19 cellular contexts compared by ENCODE assay signal in genomic region chr22:22260586-22260985, GRCh38. TPM values are rescaled to one million over a fixed set of nuclear protein-coding genes. Genes with fewer than 3 reads are reported as not detected.
DNase-seq lines count a peak whose midpoint lies in the region; ATAC-seq, FAIRE-seq and TF ChIP-seq lines count a peak whose summit lies in the region.
"Not testable (repeated sequence)": the region's sequence is repeated elsewhere in the genome, so short reads cannot be mapped to it uniquely, and the experiment has no call there.
"Had no signal": no experiment of that assay in that cellular context is flagged by ENCODE, and none has a peak within 500 bp of the region (broad histone marks: within the 10 kb centered on the region; RNA-seq: fewer than 3 reads in every experiment).

No MANE protein-coding gene starts in this region.

- peaks cover 6 to 13% of the 10 kb centered on the region in 2 experiments; a peak in 4 of 5 replicates for H3K27me3 ChIP-seq in K562 (ENCODE audit: control insufficient read depth in 2 of 2, insufficient read depth in 2 of 2, low read length in 2 of 2)

- BruUV-seq in K562 (replicated peaks; lab: Mats Ljungman, UMichigan) = not testable (repeated sequence)

- in situ Hi-C loops in K562 (cut with MboI) = not testable (repeated sequence)

- not testable (repeated sequence) for H3K27ac Mint-ChIP-seq in activated CD4-positive, alpha-beta T cell treated with anti-CD3 and anti-CD28 coated beads, Interleukin-2, amount 10 ng/mL, durations not matched to agents 24 days and 14 days

- POLR2A ChIA-PET in HEK293 (lab: Yijun Ruan, JAX); K562 (lab: Yijun Ruan, JAX): not testable (repeated sequence)

- not testable (repeated sequence) for H3K9ac ChIP-seq in K562 (ENCODE audit: insufficient read depth in 1 of 2, low read depth in 2 of 2, low read length in 2 of 2)

- H3K9me3 Mint-ChIP-seq in activated CD4-positive, alpha-beta T cell treated with anti-CD3 and anti-CD28 coated beads, Interleukin-2, amount 10 ng/mL, durations not matched to agents 24 days and 14 days = not testable (repeated sequence)

- not testable (repeated sequence) for TF ChIP-seq CTCF in HEK293 (tag by site-specific recombination; IDR thresholded peaks at IDR 0.05); K562 (IDR thresholded peaks at IDR 0.05 in 2 of 3, conservative IDR thresholded peaks at IDR 0.05 in 1 of 3; ENCODE audit: insufficient read depth in 2 of 3, low read depth in 1 of 3, low read length in 3 of 3)

- not testable (repeated sequence) for H4K20me1 ChIP-seq in K562 (replicated peaks; ENCODE audit: control insufficient read depth, insufficient read depth, low read length)

- not testable (repeated sequence) for H3K4me2 ChIP-seq in K562 (ENCODE audit: insufficient read depth, low read length)

- ATAC-seq in K562 = not testable (repeated sequence)

- not testable (repeated sequence) for H3K4me3 Mint-ChIP-seq in activated CD4-positive, alpha-beta T cell treated with anti-CD3 and anti-CD28 coated beads, Interleukin-2, amount 10 ng/mL, durations not matched to agents 24 days and 14 days

- H3K36me3 Mint-ChIP-seq in activated CD4-positive, alpha-beta T cell treated with anti-CD3 and anti-CD28 coated beads, Interleukin-2, amount 10 ng/mL, durations not matched to agents 24 days and 14 days (ENCODE audit: low read depth) = not testable (repeated sequence)

- not testable (repeated sequence) for TF ChIP-seq POLR2A in K562 (conservative IDR thresholded peaks at IDR 0.05)

- CTCF ChIA-PET in HEK293 (lab: Yijun Ruan, JAX); K562 (lab: Yijun Ruan, JAX; ENCODE audit: low intra/inter-chr PET ratio): not testable (repeated sequence)

- DNase-seq in activated CD4-positive, alpha-beta T cell treated with anti-CD3 and anti-CD28 coated beads, Interleukin-2, amount 10 ng/mL, durations not matched to agents 24 days and 14 days = peak; percentile 26
- DNase-seq in K562 (ENCODE audit: extremely low read depth in 1 of 4, low spot score in 3 of 4) = not testable (repeated sequence)
- peak; percentile 5 for DNase-seq in posterior vena cava (ENCODE audit: low spot score)

- H3K9me1 ChIP-seq in K562 (ENCODE audit: control insufficient read depth, insufficient read depth, low read length) = not testable (repeated sequence)

- H3K79me2 ChIP-seq in K562 (ENCODE audit: control insufficient read depth, insufficient read depth, low read length) = not testable (repeated sequence)

- not testable (repeated sequence) for TF ChIP-seq EP300 in K562 (IDR thresholded peaks at IDR 0.05; ENCODE audit: low read length)

- H3K36me3 ChIP-seq in HEK293 (ENCODE audit: control insufficient read depth in 2 of 2, insufficient read depth in 1 of 2, low read length in 2 of 2); K562 (ENCODE audit: control insufficient read depth, insufficient read depth, low read length): not testable (repeated sequence)

- FAIRE-seq in K562 (lab: Jason Lieb, UNC) = not testable (repeated sequence)

- not testable (repeated sequence) for H3K9me3 ChIP-seq in HEK293 (ENCODE audit: control insufficient read depth, insufficient read depth, low read depth, low read length); K562 (replicated peaks; ENCODE audit: control insufficient read depth, insufficient read depth, low read depth, low read length)

- not testable (repeated sequence) for TF ChIP-seq RAD21 in K562 (CRISPR knock-in tag; conservative IDR thresholded peaks at IDR 0.05 in 1 of 2, IDR thresholded peaks at IDR 0.05 in 1 of 2)

- not testable (repeated sequence) for H3K4me1 ChIP-seq in HEK293 (ENCODE audit: control insufficient read depth, insufficient read depth, low read length); K562 (replicated peaks in 1 of 2; ENCODE audit: control insufficient read depth in 2 of 2, insufficient read depth in 2 of 2, low read length in 2 of 2)

- not testable (repeated sequence) for H3K4me1 Mint-ChIP-seq in activated CD4-positive, alpha-beta T cell treated with anti-CD3 and anti-CD28 coated beads, Interleukin-2, amount 10 ng/mL, durations not matched to agents 24 days and 14 days

- not testable (repeated sequence) for H3K27ac ChIP-seq in HEK293 (ENCODE audit: extremely low read depth, low read depth, low read length); K562 (ENCODE audit: extremely low read depth, low read depth, low read length)

- not testable (repeated sequence) for H2AFZ ChIP-seq in K562 (ENCODE audit: low read depth, low read length)

- not testable (repeated sequence) for H3K4me3 ChIP-seq in HEK293 (ENCODE audit: low read depth, low read length); K562

- intact Hi-C loops in activated CD4-positive, alpha-beta T cell treated with anti-CD3 and anti-CD28 coated beads, Interleukin-2, amount 10 ng/mL, durations not matched to agents 24 days and 14 days (cut with micrococcal nuclease); K562 (cut with micrococcal nuclease); posterior vena cava (cut with DNase I): not testable (repeated sequence)

- H3K27me3 Mint-ChIP-seq in activated CD4-positive, alpha-beta T cell treated with anti-CD3 and anti-CD28 coated beads, Interleukin-2, amount 10 ng/mL, durations not matched to agents 24 days and 14 days = not testable (repeated sequence)

- WGBS in K562 (ENCODE audit: insufficient coverage, low coverage, missing lambda C conversion rate) = 46% methylated on average over 4 of the region's 4 CpGs

TF ChIP-seq in HEK293, 187 proteins besides CTCF, POLR2A, EP300 and RAD21:
- TF ChIP-seq ZNF146 (tag by site-specific recombination; IDR thresholded peaks at IDR 0.05) = peak; percentile 21; the same call in 1 of the 2 replicates

TF ChIP-seq in K562, 482 proteins besides CTCF, POLR2A, EP300 and RAD21:
- TF ChIP-seq ZNF146 (CRISPR knock-in tag; IDR thresholded peaks at IDR 0.05; ENCODE audit: unreplicated experiment) = peak; percentile 98
- TF ChIP-seq RBM25 (IDR thresholded peaks at IDR 0.05; ENCODE audit: low read depth, low read length, severe bottlenecking) = peak; percentile 62

RNA-seq across cellular contexts. Expression of gene VPREB1, which starts 16.0 kb away (rescaled TPM):
- total RNA-seq in activated CD4-positive, alpha-beta T cell treated with anti-CD3 and anti-CD28 coated beads, Interleukin-2, amount 10 ng/mL, durations not matched to agents 24 days and 14 days = not detected in 2 replicates
- not detected in 2 replicates for total RNA-seq in K562 (2011; cell fraction: chromatin; rRNA removed; ENCODE audit: low replicate concordance)
- total RNA-seq in K562 (2011; cell fraction: nucleolus; rRNA removed) = not detected in 2 replicates
- not detected in 2 replicates for total RNA-seq in K562 (2011; cell fraction: nucleoplasm; rRNA removed)
- total RNA-seq in K562 (2014; rRNA removed) = not detected in 2 replicates
- total RNA-seq in K562 (2014; rRNA removed; fragmentation: Illumina TruSeq; extraction: Trizol) = not detected in 2 replicates
- not detected in 2 replicates for total RNA-seq in K562 (2015; rRNA removed; fragmentation: Illumina TruSeq; extraction: Trizol)
- total RNA-seq in K562 (2021) = not detected in 2 replicates
- not detected in 2 replicates for polyA plus RNA-seq in K562 (2011; rRNA removed)
- not detected in 2 replicates for polyA plus RNA-seq in K562 (2011; cell fraction: cytosol; rRNA removed)
- not detected in 2 replicates for polyA plus RNA-seq in K562 (2011; cell fraction: nucleus; rRNA removed)
- polyA plus RNA-seq in K562 (2012) = not detected in 2 replicates
- not detected in 2 replicates for polyA plus RNA-seq in K562 (2014; fragmentation: Illumina TruSeq; extraction: Trizol)
- polyA plus RNA-seq in K562 (2014; fragmentation: Nextera tagmentation; extraction: Ambion mirVana) = not detected
- polyA plus RNA-seq in K562 (2014; rRNA removed) = not detected in 2 replicates
- not detected in 2 replicates for polyA minus RNA-seq in K562 (2011; rRNA and poly(A)+ RNA removed)
- not detected in 2 replicates for polyA minus RNA-seq in K562 (2011; cell fraction: cytosol; rRNA and poly(A)+ RNA removed)
- not detected in 2 replicates for polyA minus RNA-seq in K562 (2011; cell fraction: nucleus; rRNA and poly(A)+ RNA removed)
- not detected for total RNA-seq in posterior vena cava
- total RNA-seq: A172; A673; B cell; Caco-2; Calu3; CD4-positive, alpha-beta memory T cell; CD4-positive, alpha-beta T cell; CD4-positive, CD25-positive, alpha-beta regulatory T cell; CD8-positive, alpha-beta memory T cell; CD8-positive, alpha-beta T cell; Daoy had no signal
- polyA plus RNA-seq: A549; AG04450; BJ; CD14-positive monocyte; CD4-positive, alpha-beta memory T cell; CD4-positive, CD25-positive, alpha-beta regulatory T cell; CD8-positive, alpha-beta memory T cell had no signal
